In genomic region chr18:2569338-2570207, GRCh38 we compare ENCODE assay signal across 1 cellular context.
A peak's percentile ranks its signal among the peaks of the same experiment; 100 is the strongest.
TF ChIP-seq lines count a peak whose summit lies in the region.

No MANE protein-coding gene starts in this region.

TF ChIP-seq in K562, 482 proteins besides CTCF, POLR2A, EP300 and RAD21 (continued from another document and continues in another):
- no peak for TF ChIP-seq ZNF518B (CRISPR knock-in tag; IDR thresholded peaks at IDR 0.05)
- TF ChIP-seq MCM2 (IDR thresholded peaks at IDR 0.05; ENCODE audit: low read depth), result no peak
- no peak for TF ChIP-seq MXI1 (IDR thresholded peaks at IDR 0.05; ENCODE audit: low read depth, low read length)
- TF ChIP-seq VEZF1 (CRISPR knock-in tag; IDR thresholded peaks at IDR 0.05), result no peak
- TF ChIP-seq SMARCA5 (IDR thresholded peaks at IDR 0.05), result peak; percentile 63; the same call in 1 of the 2 replicates
- TF ChIP-seq MBD1 (CRISPR knock-in tag; IDR thresholded peaks at IDR 0.05), result no peak
- TF ChIP-seq ZBTB49 (CRISPR knock-in tag; IDR thresholded peaks at IDR 0.05; ENCODE audit: borderline replicate concordance), result no peak
- TF ChIP-seq GTF2F1 (IDR thresholded peaks at IDR 0.05; ENCODE audit: low read depth, low read length), result no peak
- TF ChIP-seq KDM2B (CRISPR knock-in tag; IDR thresholded peaks at IDR 0.05), result no peak
- TF ChIP-seq ZNF121 (CRISPR knock-in tag; conservative IDR thresholded peaks at IDR 0.05), result no peak
- TF ChIP-seq KLF13 (tag; IDR thresholded peaks at IDR 0.05; ENCODE audit: borderline replicate concordance, low read depth), result no peak
- 0 out of 2 replicates have a peak, but pooled peaks have one; percentile 17 for TF ChIP-seq ZEB2 (IDR thresholded peaks at IDR 0.05)
- TF ChIP-seq HDGF (IDR thresholded peaks at IDR 0.05), result peak; percentile 63; the same call in 1 of the 2 replicates
- peak; percentile 58 for TF ChIP-seq ARID1B (IDR thresholded peaks at IDR 0.05)
- TF ChIP-seq CCAR2 (IDR thresholded peaks at IDR 0.05; ENCODE audit: low read depth, low read length), result no peak
- no peak for TF ChIP-seq PML (IDR thresholded peaks at IDR 0.05; ENCODE audit: low read length)
- peak; percentile 67; the same call in 1 of the 2 replicates for TF ChIP-seq MAFF (IDR thresholded peaks at IDR 0.05; ENCODE audit: low read length)
- TF ChIP-seq BACH1 (tag; IDR thresholded peaks at IDR 0.05), result no peak; the same call in 1 of the 2 replicates
- TF ChIP-seq ETS2 (tag; IDR thresholded peaks at IDR 0.05; ENCODE audit: borderline replicate concordance, poor library complexity, severe bottlenecking), result no peak
- TF ChIP-seq RB1 (IDR thresholded peaks at IDR 0.05; ENCODE audit: low read depth), result no peak
- no peak for TF ChIP-seq REST (CRISPR knock-in tag; IDR thresholded peaks at IDR 0.05; ENCODE audit: low read depth)
- no peak for TF ChIP-seq SFPQ (IDR thresholded peaks at IDR 0.05; ENCODE audit: low read depth, low read length)
- TF ChIP-seq BRF1 (IDR thresholded peaks at IDR 0.05; ENCODE audit: borderline replicate concordance, extremely low read depth, insufficient read length), result no peak
- TF ChIP-seq GTF3C2 (IDR thresholded peaks at IDR 0.05; ENCODE audit: borderline replicate concordance, extremely low read depth, insufficient read length), result no peak
- no peak for TF ChIP-seq CHD1 (IDR thresholded peaks at IDR 0.05; ENCODE audit: low read length)
- no peak for TF ChIP-seq ZNF830 (CRISPR knock-in tag; IDR thresholded peaks at IDR 0.05)
- no peak for TF ChIP-seq ZKSCAN3 (CRISPR knock-in tag; IDR thresholded peaks at IDR 0.05)
- TF ChIP-seq MAFG (tag; conservative IDR thresholded peaks at IDR 0.05), result peak; percentile 87
- TF ChIP-seq ZNF77 (CRISPR knock-in tag; IDR thresholded peaks at IDR 0.05), result no peak
- no peak for TF ChIP-seq ZNF609 (CRISPR knock-in tag; IDR thresholded peaks at IDR 0.05; ENCODE audit: borderline replicate concordance)
- TF ChIP-seq TEAD1 (CRISPR knock-in tag; IDR thresholded peaks at IDR 0.05), result peak in 1 of 2 experiments; percentile 26; a peak in 1 of 4 replicates
- TF ChIP-seq PHF8 (IDR thresholded peaks at IDR 0.05; ENCODE audit: borderline replicate concordance, low read length), result no peak
